In the genomic region with DNA sequence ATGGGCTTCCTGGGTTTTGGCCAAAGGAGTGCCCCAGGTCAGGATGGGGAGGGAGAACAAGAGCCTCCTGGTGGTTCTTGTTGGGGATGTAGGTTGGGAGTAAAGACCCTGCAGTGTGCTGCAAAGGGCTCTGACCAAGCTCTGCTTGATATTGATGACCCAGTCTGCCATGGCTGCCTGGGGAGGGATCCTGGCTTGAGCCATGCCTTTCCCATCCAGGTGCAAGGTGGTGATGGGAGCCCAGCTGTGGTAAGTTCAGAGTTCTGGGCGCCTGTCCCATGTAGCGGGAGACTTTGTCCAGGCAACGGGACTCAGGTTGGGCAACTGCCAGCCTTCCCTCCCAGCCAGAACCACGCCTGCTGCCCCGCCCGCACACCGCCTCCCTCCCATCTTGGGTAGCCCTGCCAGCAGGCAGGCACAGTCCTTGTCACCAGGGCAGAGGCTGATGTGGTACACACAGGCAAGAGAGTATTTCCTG, we compare ENCODE assay signal across 8 cellular contexts. TPM values are rescaled to one million over a fixed set of nuclear protein-coding genes. Genes with fewer than 3 reads are reported as not detected.
DNase-seq lines count a peak whose midpoint lies in the region; ATAC-seq, FAIRE-seq and TF ChIP-seq lines count a peak whose summit lies in the region.

No MANE protein-coding gene starts in this region.

- intact Hi-C loops in mucosa of descending colon (cut with DNase I, micrococcal nuclease): no loop called here

- H3K4me3 Mint-ChIP-seq in effector memory CD8-positive, alpha-beta T cell: peak overlapping the region; percentile 99 to 100

- H3K27ac Mint-ChIP-seq in effector memory CD8-positive, alpha-beta T cell: peak overlapping the region; percentile 94 to 95

- TF ChIP-seq CTCF in Peyer's patch (IDR thresholded peaks at IDR 0.05): no peak
- no peak for TF ChIP-seq CTCF in mucosa of descending colon (IDR thresholded peaks at IDR 0.05)

- no peak for TF ChIP-seq POLR2A in Peyer's patch (IDR thresholded peaks at IDR 0.05)

- no peaks in the 10 kb centered on the region for H3K9me3 ChIP-seq in Peyer's patch
- H3K9me3 ChIP-seq in mucosa of descending colon: no peaks in the 10 kb centered on the region

- H3K36me3 ChIP-seq in Peyer's patch (peaks cover 0 to 2% (median 0%) of the 10 kb centered on the region in 3 donors), mucosa of descending colon (ENCODE audit: low read depth) (no peaks in the 10 kb centered on the region)

- H3K27me3 ChIP-seq in Peyer's patch: no peaks in the 10 kb centered on the region

- H3K9me3 Mint-ChIP-seq in effector memory CD8-positive, alpha-beta T cell: no peaks in the 10 kb centered on the region

- DNase-seq in GF-D8 (lab: John Stamatoyannopoulos, UW): peak; percentile 26
- peak in 2 of 3 donors; percentile 92 to 96 for DNase-seq in Peyer's patch
- DNase-seq in effector memory CD8-positive, alpha-beta T cell: no peak
- peak; percentile 93 to 95 (median 94) for DNase-seq in mucosa of descending colon
- peak; percentile 49 for DNase-seq in urothelium cell line (ENCODE audit: low spot score)
- DNase-seq in NK-92 (lab: John Stamatoyannopoulos, UW; ENCODE audit: unreplicated experiment): no peak

- H3K27me3 Mint-ChIP-seq in effector memory CD8-positive, alpha-beta T cell: no peaks in the 10 kb centered on the region

- H3K4me3 ChIP-seq in Peyer's patch (peak overlapping the region; percentile 75 to 99 (median 88)), mucosa of descending colon (no peak overlapping the region)

- H3K27ac ChIP-seq in Peyer's patch: peak overlapping the region; percentile 90 to 95 (median 94)

- peaks cover 56 to 59% of the 10 kb centered on the region in 2 donors for H3K4me1 Mint-ChIP-seq in effector memory CD8-positive, alpha-beta T cell (ENCODE audit: low read depth in 2 of 2)

- peaks cover 37% of the 10 kb centered on the region for H3K36me3 Mint-ChIP-seq in effector memory CD8-positive, alpha-beta T cell (ENCODE audit: insufficient read depth)

- peak; percentile 74 for FAIRE-seq in urothelium cell line (lab: Jason Lieb, UNC)

- no peak for ATAC-seq in effector memory CD8-positive, alpha-beta T cell (replicated peaks)
- peak; percentile 62 for ATAC-seq in mucosa of descending colon
- ATAC-seq in GM21825 (IDR thresholded peaks at IDR 0.05; ENCODE audit: unreplicated experiment): no peak
- no peak for ATAC-seq in GM21619 (IDR thresholded peaks at IDR 0.05; ENCODE audit: unreplicated experiment)

- H3K4me1 ChIP-seq in Peyer's patch (peaks cover 4 to 74% (median 60%) of the 10 kb centered on the region in 4 donors), mucosa of descending colon (ENCODE audit: low read depth) (peaks cover 60% of the 10 kb centered on the region)

RNA-seq across cellular contexts. Expression of a gene that starts 2.6 kb away (rescaled TPM):
- 100 to 1,000 TPM in 2 of 4 donors, 10 to 100 TPM in 2; 71.8 to 178 (median 98.4) TPM for total RNA-seq in Peyer's patch
- total RNA-seq in mucosa of descending colon: 100 to 1,000 TPM in 1 of 3 donors, 10 to 100 TPM in 2; 47.0 to 190 (median 96.4) TPM

RNA-seq across cellular contexts. Expression of a gene that starts 30.4 kb away (rescaled TPM):
- total RNA-seq in Peyer's patch: 100 to 1,000 TPM in 3 of 4 donors, 10 to 100 TPM in 1; 56.1 to 367 (median 267) TPM
- 100 to 1,000 TPM in 1 of 3 donors, 10 to 100 TPM in 2; 42.0 to 129 (median 59.2) TPM for total RNA-seq in mucosa of descending colon

RNA-seq across cellular contexts. Expression of a gene that starts 33.5 kb away (rescaled TPM):
- 1 to 10 TPM in 1 of 4 donors, not detected in 3; 1.3 TPM for total RNA-seq in Peyer's patch
- total RNA-seq in mucosa of descending colon: under 1 TPM in 2 of 3 donors, not detected in 1; 0.29 to 0.32 TPM

RNA-seq across cellular contexts. Expression of a gene that starts 40.3 kb away (rescaled TPM):
- not detected for total RNA-seq in Peyer's patch
- under 1 TPM in 1 of 3 donors, not detected in 2; 0.32 TPM for total RNA-seq in mucosa of descending colon

RNA-seq across cellular contexts. Expression of a gene that starts 47.2 kb away (rescaled TPM):
- total RNA-seq in Peyer's patch: not detected
- total RNA-seq in mucosa of descending colon: not detected

Comparison
In these comparisons a context has a peak if more than half of its experiments do, and no peak if none do; other contexts are left out.
1. DNase-seq: peak in GF-D8 (single experiment), Peyer's patch (2 of 3), mucosa of descending colon (3 of 3) and urothelium cell line (single experiment); none in effector memory CD8-positive, alpha-beta T cell (0 of 3) and NK-92 (single experiment).